Comparison of ENCODE assay signal across 19 cellular contexts in the genomic region with DNA sequence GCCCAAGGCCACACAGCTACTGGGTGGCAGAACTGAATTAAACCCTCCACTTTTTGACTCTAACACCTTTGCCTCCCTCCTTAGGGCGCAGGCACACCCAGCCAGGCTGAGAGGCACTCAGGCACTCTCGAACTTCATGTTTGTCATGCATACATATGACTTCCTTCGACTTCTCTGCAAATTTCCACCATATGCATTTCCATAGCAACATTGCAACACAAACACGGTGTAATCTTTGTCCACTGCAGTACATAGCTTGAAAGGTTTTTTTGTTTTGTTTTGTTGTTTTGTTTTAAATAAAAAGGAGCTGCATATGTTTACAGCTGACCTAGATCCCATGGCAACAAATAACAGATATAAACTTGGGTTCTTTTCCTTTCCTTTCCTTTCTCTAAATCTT. TPM values are rescaled to one million over a fixed set of nuclear protein-coding genes. Genes with fewer than 3 reads are reported as not detected.
"Had no signal": no experiment of that assay in that cellular context is flagged by ENCODE, and none has a peak within 500 bp of the region (broad histone marks: within the 10 kb centered on the region; RNA-seq: fewer than 3 reads in every experiment).

No MANE protein-coding gene starts in this region.

- DNase-seq: cerebellar nuclear complex; colonic mucosa; effector CD4-positive, alpha-beta T cell; endodermal cell; glutamatergic neuron; kidney; mucosa of descending colon; naive thymus-derived CD8-positive, alpha-beta T cell; spleen; stimulated activated CD4-positive, alpha-beta T cell treated with anti-CD3 and anti-CD28 coated beads, Interleukin-15, amount 100 ng/mL, for 24 hours; stimulated activated CD4-positive, alpha-beta T cell treated with anti-CD3 and anti-CD28 coated beads, Interleukin-1b, Interleukin-23, amount 100 ng/mL, for 48 hours; stimulated activated CD4-positive, alpha-beta T cell treated with anti-CD3 and anti-CD28 coated beads, Interleukin-4, amount 100 ng/mL, for 24 hours had no signal

- H3K27me3 Mint-ChIP-seq: stimulated activated memory B cell treated with anti-CD40 and anti-IgM and Interleukin-4, amounts not matched to agents 10 μg/mL and 1 μg/mL and 100 μg/mL, for 72 hours; stimulated activated naive CD8-positive, alpha-beta T cell treated with anti-CD3 and anti-CD28 coated beads, Interleukin-15, Interleukin-2, amounts not matched to agents 100 ng/mL and 50 ng/mL, for 24 hours had no signal

- H3K27me3 ChIP-seq: colonic mucosa had no signal

- H3K4me1 ChIP-seq: colonic mucosa had no signal

- ATAC-seq: gastroesophageal sphincter; left cardiac atrium; mucosa of descending colon; naive thymus-derived CD8-positive, alpha-beta T cell; sciatic nerve had no signal

- H3K4me3 ChIP-seq: colonic mucosa, gastroesophageal sphincter, mucosa of descending colon had no signal

- H3K4me3 Mint-ChIP-seq: endodermal cell; naive thymus-derived CD8-positive, alpha-beta T cell; stimulated activated memory B cell treated with anti-CD40 and anti-IgM and Interleukin-4, amounts not matched to agents 10 μg/mL and 1 μg/mL and 100 μg/mL, for 72 hours; stimulated activated naive CD8-positive, alpha-beta T cell treated with anti-CD3 and anti-CD28 coated beads, Interleukin-15, Interleukin-2, amounts not matched to agents 100 ng/mL and 50 ng/mL, for 24 hours had no signal

- H3K9me3 ChIP-seq: colonic mucosa, gastroesophageal sphincter, mucosa of descending colon, neutrophil had no signal

- H3K4me1 Mint-ChIP-seq: naive thymus-derived CD8-positive, alpha-beta T cell had no signal

- H3K36me3 ChIP-seq: colonic mucosa, gastroesophageal sphincter, neutrophil, spleen, tibial nerve had no signal

- H3K27ac ChIP-seq: colonic mucosa, gastroesophageal sphincter, neutrophil, tibial nerve had no signal

RNA-seq across cellular contexts. Expression of gene CCN1, which starts 35.0 kb away (rescaled TPM):
- total RNA-seq: naive thymus-derived CD8-positive, alpha-beta T cell had no signal
- polyA plus RNA-seq: naive thymus-derived CD8-positive, alpha-beta T cell had no signal
